ENCODE assay signal across 20 cellular contexts in the genomic region with DNA sequence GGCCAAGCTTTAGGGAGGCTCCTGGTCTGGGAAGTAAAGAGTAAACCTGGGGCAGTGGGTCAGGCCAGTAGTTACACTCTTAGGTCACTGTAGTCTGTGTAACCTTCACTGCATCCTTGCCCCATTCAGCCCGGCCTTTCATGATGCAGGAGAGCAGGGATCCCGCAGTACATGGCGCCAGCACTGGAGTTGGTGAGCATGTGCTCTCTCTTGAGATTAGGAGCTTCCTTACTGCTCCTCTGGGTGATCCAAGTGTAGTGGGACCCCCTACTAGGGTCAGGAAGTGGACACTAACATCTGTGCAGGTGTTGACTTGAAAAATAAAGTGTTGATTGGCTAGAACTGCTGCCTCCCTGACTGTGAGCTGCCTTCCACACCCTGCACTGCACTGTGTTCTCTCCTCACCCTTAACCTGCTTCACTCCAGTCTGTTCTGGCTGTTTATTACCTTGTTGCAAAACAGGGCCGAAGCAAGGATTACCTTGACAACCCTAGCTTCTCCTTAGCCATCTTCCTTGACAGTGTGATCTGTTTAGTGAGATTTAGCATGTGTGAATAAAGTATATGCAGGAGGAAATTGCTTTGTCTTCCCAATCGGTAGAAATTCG. TPM values are rescaled to one million over a fixed set of nuclear protein-coding genes. Genes with fewer than 3 reads are reported as not detected.
DNase-seq lines count a peak whose midpoint lies in the region; FAIRE-seq and TF ChIP-seq lines count a peak whose summit lies in the region.
"Had no signal": no experiment of that assay in that cellular context is flagged by ENCODE, and none has a peak within 500 bp of the region (broad histone marks: within the 10 kb centered on the region; RNA-seq: fewer than 3 reads in every experiment).

No MANE protein-coding gene starts in this region.

- no peaks in the 10 kb centered on the region for H3K27me3 Mint-ChIP-seq in T-helper 2 cell treated with Interferon-gamma antibody and Interleukin-4, amounts not matched to agents 5 μg/mL and 100 μg/mL, for 36 hours (ENCODE audit: low read depth)
- H3K27me3 Mint-ChIP-seq in neural crest cell (ENCODE audit: low read depth): no peaks in the 10 kb centered on the region

- CTCF ChIA-PET in RWPE1 (lab: Yijun Ruan, JAX): interaction anchor here (0.6 to 0.9 kb wide), 2 partner anchors 10 to 14 kb away, joined by 3 read pairs; a partner anchor contains a TSS

- peaks cover 44% of the 10 kb centered on the region for H3K36me3 Mint-ChIP-seq in T-helper 2 cell treated with Interferon-gamma antibody and Interleukin-4, amounts not matched to agents 5 μg/mL and 100 μg/mL, for 36 hours (ENCODE audit: low read depth)
- peaks cover 6% of the 10 kb centered on the region for H3K36me3 Mint-ChIP-seq in neural crest cell (ENCODE audit: low read depth)

- H3K4me1 ChIP-seq in colonic mucosa (no peaks in the 10 kb centered on the region), kidney (ENCODE audit: control insufficient read depth in 1 of 2, insufficient read depth in 1 of 2, low read depth in 1 of 2, low read length in 2 of 2) (peaks cover 13 to 14% of the 10 kb centered on the region in 2 donors)

- H3K27ac ChIP-seq in RWPE1 (peak overlapping the region; percentile 22), colonic mucosa (peak overlapping the region; percentile 19), kidney (ENCODE audit: low read depth in 2 of 2, low read length in 2 of 2) (peak overlapping the region in 1 of 2 donors; percentile 13)
- H3K27ac ChIP-seq: 22Rv1, coronary artery, upper lobe of right lung had no signal

- peak overlapping the region; percentile 39 for H3K27ac Mint-ChIP-seq in T-helper 2 cell treated with Interferon-gamma antibody and Interleukin-4, amounts not matched to agents 5 μg/mL and 100 μg/mL, for 36 hours
- no peak overlapping the region for H3K27ac Mint-ChIP-seq in neural crest cell (ENCODE audit: unreplicated experiment)

- no peak overlapping the region for H3K4me3 ChIP-seq in colonic mucosa
- H3K4me3 ChIP-seq in kidney (ENCODE audit: low read length in 2 of 2): no peak overlapping the region
- H3K4me3 ChIP-seq: coronary artery, heart left ventricle, upper lobe of right lung had no signal

- H3K27me3 ChIP-seq in colonic mucosa: no peaks in the 10 kb centered on the region
- H3K27me3 ChIP-seq: heart left ventricle, upper lobe of right lung had no signal

- intact Hi-C loops in colonic mucosa (cut with DNase I): no loop called here
- intact Hi-C loops in kidney (cut with DNase I): no loop called here

- POLR2A ChIA-PET in RWPE1 (lab: Yijun Ruan, JAX; ENCODE audit: low non-redundant PET): no interaction called here

- no peak overlapping the region for H3K4me3 Mint-ChIP-seq in T-helper 2 cell treated with Interferon-gamma antibody and Interleukin-4, amounts not matched to agents 5 μg/mL and 100 μg/mL, for 36 hours
- H3K4me3 Mint-ChIP-seq in neural crest cell: peak overlapping the region; percentile 57
- H3K4me3 Mint-ChIP-seq: immature natural killer cell had no signal

- no peaks in the 10 kb centered on the region for H3K9me3 Mint-ChIP-seq in T-helper 2 cell treated with Interferon-gamma antibody and Interleukin-4, amounts not matched to agents 5 μg/mL and 100 μg/mL, for 36 hours
- no peaks in the 10 kb centered on the region for H3K9me3 Mint-ChIP-seq in neural crest cell
- H3K9me3 Mint-ChIP-seq: immature natural killer cell had no signal

- H3K9me3 ChIP-seq in colonic mucosa (no peaks in the 10 kb centered on the region), kidney (ENCODE audit: control insufficient read depth in 1 of 2, low read length in 2 of 2) (no peaks in the 10 kb centered on the region)
- H3K9me3 ChIP-seq: heart left ventricle, upper lobe of right lung had no signal

- TF ChIP-seq CTCF in RWPE1 (conservative IDR thresholded peaks at IDR 0.05; ENCODE audit: low read depth): no peak
- TF ChIP-seq CTCF in colonic mucosa (IDR thresholded peaks at IDR 0.05): no peak
- TF ChIP-seq CTCF in neural crest cell (conservative IDR thresholded peaks at IDR 0.05): no peak
- no peak for TF ChIP-seq CTCF in kidney (IDR thresholded peaks at IDR 0.05; ENCODE audit: borderline replicate concordance, extremely low read depth, insufficient read depth)

- H3K36me3 ChIP-seq in colonic mucosa (peaks cover 15% of the 10 kb centered on the region), kidney (ENCODE audit: control insufficient read depth in 1 of 2, insufficient read depth in 2 of 2, low read length in 2 of 2) (peaks cover 39 to 44% of the 10 kb centered on the region in 2 donors)

- no peak for FAIRE-seq in kidney (lab: Jason Lieb, UNC)
- FAIRE-seq: endometrium, H54 had no signal

- DNase-seq in T-helper 2 cell treated with Interferon-gamma antibody and Interleukin-4, amounts not matched to agents 5 μg/mL and 100 μg/mL, for 36 hours (ENCODE audit: low spot score): no peak
- no peak for DNase-seq in T-helper 2 cell
- DNase-seq in RWPE1 (ENCODE audit: low spot score): no peak
- peak; percentile 17 for DNase-seq in colonic mucosa
- DNase-seq in neural crest cell (ENCODE audit: low read depth, low spot score): no peak
- no peak for DNase-seq in hepatic stellate cell (ENCODE audit: low spot score)
- DNase-seq in kidney: no peak
- no peak for DNase-seq in UCSD-AML1 (lab: John Stamatoyannopoulos, UW; ENCODE audit: unreplicated experiment)
- DNase-seq: activated gamma-delta T cell treated with Interleukin-2 at 50 U/mL for 16 hours, AML-193, Calu3, heart left ventricle, immature natural killer cell, NCI-H1417, Right ventricle myocardium superior, upper lobe of right lung had no signal

- H3K4me1 Mint-ChIP-seq in T-helper 2 cell treated with Interferon-gamma antibody and Interleukin-4, amounts not matched to agents 5 μg/mL and 100 μg/mL, for 36 hours (ENCODE audit: low read depth): peaks cover 32% of the 10 kb centered on the region
- H3K4me1 Mint-ChIP-seq in neural crest cell: peaks cover 10% of the 10 kb centered on the region

- H3K9ac ChIP-seq in colonic mucosa (ENCODE audit: low read depth in 2 of 2, low read length in 2 of 2) (peak overlapping the region; percentile 3 to 67), kidney (ENCODE audit: low read length in 2 of 2) (no peak overlapping the region)

RNA-seq across cellular contexts. Expression of a gene that starts 5.2 kb away (rescaled TPM):
- 100 to 1,000 TPM in 1 of 2 donors, 10 to 100 TPM in 1; 94.4 to 116 TPM for total RNA-seq in colonic mucosa
- total RNA-seq in neural crest cell: 84.6 and 86.0 TPM in 2 replicates
- 106 TPM for total RNA-seq in kidney
- 112 TPM for polyA plus RNA-seq in kidney (ENCODE audit: insufficient read depth, low read depth, low replicate concordance)

RNA-seq across cellular contexts. Expression of a gene that starts 6.5 kb away (rescaled TPM):
- total RNA-seq in colonic mucosa (10 to 100 TPM; 80.7 to 98.2 TPM), neural crest cell (39.9 and 42.1 TPM in 2 replicates), kidney (97.5 TPM)
- 131 TPM for polyA plus RNA-seq in kidney (ENCODE audit: insufficient read depth, low read depth, low replicate concordance)

RNA-seq across cellular contexts. Expression of a gene that starts 13.4 kb away (rescaled TPM):
- total RNA-seq in colonic mucosa (10 to 100 TPM in 1 of 2 donors, 1 to 10 TPM in 1; 4.7 to 13.8 TPM), neural crest cell (0.34 and 1.5 TPM in 2 replicates), kidney (2.8 TPM)
- 10.9 TPM for polyA plus RNA-seq in kidney (ENCODE audit: insufficient read depth, low read depth, low replicate concordance)

RNA-seq across cellular contexts. Expression of a gene that starts 22.6 kb away (rescaled TPM):
- total RNA-seq in colonic mucosa: 10 to 100 TPM; 30.7 to 51.1 TPM
- 23.5 and 26.8 TPM in 2 replicates for total RNA-seq in neural crest cell
- 17.5 TPM for total RNA-seq in kidney
- 17.7 TPM for polyA plus RNA-seq in kidney (ENCODE audit: insufficient read depth, low read depth, low replicate concordance)

RNA-seq across cellular contexts. Expression of a gene that starts 23.3 kb away (rescaled TPM):
- total RNA-seq in colonic mucosa: 10 to 100 TPM; 65.5 to 74.6 TPM
- total RNA-seq in neural crest cell: 26.6 and 30.1 TPM in 2 replicates
- total RNA-seq in kidney: 44.8 TPM
- 72.6 TPM for polyA plus RNA-seq in kidney (ENCODE audit: insufficient read depth, low read depth, low replicate concordance)

Comparison
In these comparisons a context has a peak if more than half of its experiments do, and no peak if none do; other contexts are left out.
1. H3K9ac ChIP-seq: peak in colonic mucosa (2 of 2); none in kidney (0 of 2).